ENCODE assay signal across 8 cellular contexts in genomic region chr5:147188200-147189108, GRCh38. TPM values are rescaled to one million over a fixed set of nuclear protein-coding genes. Genes with fewer than 3 reads are reported as not detected.
DNase-seq lines count a peak whose midpoint lies in the region; ATAC-seq and TF ChIP-seq lines count a peak whose summit lies in the region.

No MANE protein-coding gene starts in this region.

- H2BK120ac ChIP-seq in trophoblast cell (ENCODE audit: insufficient read depth, low read length, poor library complexity): no peak overlapping the region

- H4K91ac ChIP-seq in trophoblast cell (ENCODE audit: low read depth, low read length): no peak overlapping the region

- no peak overlapping the region for H3K27ac Mint-ChIP-seq in activated naive CD4-positive, alpha-beta T cell treated with anti-CD3 and anti-CD28 coated beads for 36 hours

- H3K9me3 Mint-ChIP-seq in activated naive CD4-positive, alpha-beta T cell treated with anti-CD3 and anti-CD28 coated beads for 36 hours: no peaks in the 10 kb centered on the region

- ATAC-seq in GM19468 (IDR thresholded peaks at IDR 0.05; ENCODE audit: extremely low read depth, unreplicated experiment) (peak; percentile 88), GM21737 (IDR thresholded peaks at IDR 0.05; ENCODE audit: unreplicated experiment) (no peak)

- intact Hi-C loops in activated naive CD4-positive, alpha-beta T cell treated with anti-CD3 and anti-CD28 coated beads for 36 hours (cut with micrococcal nuclease): loop anchor here (1.0 kb wide), 6 partner anchors 90 to 655 kb away; no protein-coding TSS in a partner anchor

- no peaks in the 10 kb centered on the region for H3K79me1 ChIP-seq in trophoblast cell (ENCODE audit: low read length)

- H2BK5ac ChIP-seq in trophoblast cell (ENCODE audit: low read depth, low read length, poor library complexity): no peak overlapping the region

- no peak overlapping the region for H3K27ac ChIP-seq in DOHH2 (ENCODE audit: low read depth, low read length)
- H3K27ac ChIP-seq in trophoblast cell (ENCODE audit: low read depth, low read length): no peak overlapping the region

- no peak overlapping the region for H3K18ac ChIP-seq in trophoblast cell (ENCODE audit: low read length)

- peaks cover 3% of the 10 kb centered on the region for H3K27me3 Mint-ChIP-seq in activated naive CD4-positive, alpha-beta T cell treated with anti-CD3 and anti-CD28 coated beads for 36 hours (ENCODE audit: low read depth)

- no peak overlapping the region for H3K4ac ChIP-seq in trophoblast cell (ENCODE audit: low read depth, low read length)

- no peaks in the 10 kb centered on the region for H3K79me2 ChIP-seq in DOHH2 (ENCODE audit: control insufficient read depth, low read length)
- no peaks in the 10 kb centered on the region for H3K79me2 ChIP-seq in trophoblast cell (ENCODE audit: control insufficient read depth, insufficient read depth, low read length, poor library complexity)

- H3K4me3 ChIP-seq in DOHH2 (ENCODE audit: low read length) (no peak overlapping the region), trophoblast cell (ENCODE audit: low read depth, low read length) (no peak overlapping the region)

- H3K4me3 Mint-ChIP-seq in activated naive CD4-positive, alpha-beta T cell treated with anti-CD3 and anti-CD28 coated beads for 36 hours: no peak overlapping the region

- H4K12ac ChIP-seq in trophoblast cell (ENCODE audit: low read depth, low read length): no peak overlapping the region

- no peak overlapping the region for H3K4me2 ChIP-seq in DOHH2 (ENCODE audit: low read length)
- no peak overlapping the region for H3K4me2 ChIP-seq in trophoblast cell (ENCODE audit: low read length)

- H2BK12ac ChIP-seq in trophoblast cell (ENCODE audit: low read length): no peak overlapping the region

- H3K27me3 ChIP-seq in DOHH2 (ENCODE audit: control insufficient read depth, low read length) (no peaks in the 10 kb centered on the region), trophoblast cell (ENCODE audit: insufficient read depth, low read length) (no peaks in the 10 kb centered on the region)

- no peaks in the 10 kb centered on the region for H3F3A ChIP-seq in DOHH2 (ENCODE audit: control insufficient read depth, insufficient read depth)

- no peaks in the 10 kb centered on the region for H3K9me2 ChIP-seq in DOHH2 (replicated peaks; ENCODE audit: control insufficient read depth, low read length)

- no peak overlapping the region for H3K9ac ChIP-seq in trophoblast cell (ENCODE audit: low read length)

- CTCF ChIA-PET in activated naive CD4-positive, alpha-beta T cell treated with anti-CD3 and anti-CD28 coated beads for 36 hours (lab: Charles Lee): interaction anchor here (0.7 to 2.7 kb wide), 30 partner anchors 8 to 656 kb away, joined by 3 to 20 read pairs (median 4); no protein-coding TSS in a partner anchor

- H4K8ac ChIP-seq in trophoblast cell (ENCODE audit: low read depth, low read length): no peak overlapping the region

- no peaks in the 10 kb centered on the region for H3K4me1 Mint-ChIP-seq in activated naive CD4-positive, alpha-beta T cell treated with anti-CD3 and anti-CD28 coated beads for 36 hours (ENCODE audit: low read depth)

- no CpG with 5 or more reads among the region's 20 CpGs for WGBS in trophoblast cell (ENCODE audit: extremely low coverage, insufficient coverage, insufficient read length)

- H3K36me3 ChIP-seq in DOHH2 (ENCODE audit: control insufficient read depth, low read length) (no peaks in the 10 kb centered on the region), trophoblast cell (ENCODE audit: control insufficient read depth in 1 of 2, insufficient read depth in 2 of 2, low read length in 2 of 2) (no peaks in the 10 kb centered on the region)

- peak overlapping the region; percentile 35 for H2AFZ ChIP-seq in trophoblast cell (ENCODE audit: insufficient read depth, low read length, poor library complexity)

- H3K36me3 Mint-ChIP-seq in activated naive CD4-positive, alpha-beta T cell treated with anti-CD3 and anti-CD28 coated beads for 36 hours (ENCODE audit: low read depth): no peaks in the 10 kb centered on the region

- no peaks in the 10 kb centered on the region for H4K20me1 ChIP-seq in DOHH2 (ENCODE audit: control insufficient read depth, insufficient read depth, low read depth, low read length)

- peak; percentile 18 for DNase-seq in HK-2 (ENCODE audit: unreplicated experiment)
- DNase-seq in NCI-H774 (lab: John Stamatoyannopoulos, UW): peak; percentile 74
- DNase-seq in activated naive CD4-positive, alpha-beta T cell treated with anti-CD3 and anti-CD28 coated beads for 36 hours: peak; percentile 61
- peak; percentile 36 for DNase-seq in germinal center (ENCODE audit: low spot score)
- peak; percentile 46 to 88 for DNase-seq in trophoblast cell

- no peaks in the 10 kb centered on the region for H3K4me1 ChIP-seq in DOHH2 (ENCODE audit: control insufficient read depth, low read length)
- H3K4me1 ChIP-seq in trophoblast cell (ENCODE audit: control insufficient read depth in 1 of 2, insufficient read depth in 2 of 2, low read length in 2 of 2): no peaks in the 10 kb centered on the region

- no peak overlapping the region for H3K23ac ChIP-seq in trophoblast cell (ENCODE audit: low read length)

- peak; percentile 75 for TF ChIP-seq CTCF in DOHH2 (IDR thresholded peaks at IDR 0.05; ENCODE audit: low read depth, low read length, poor library complexity, severe bottlenecking)

- H2AK5ac ChIP-seq in trophoblast cell (ENCODE audit: low read length): no peak overlapping the region

- no peaks in the 10 kb centered on the region for H3K9me3 ChIP-seq in DOHH2 (ENCODE audit: control insufficient read depth, insufficient read depth, low read length)
- no peaks in the 10 kb centered on the region for H3K9me3 ChIP-seq in trophoblast cell (ENCODE audit: insufficient read depth, low read depth, low read length)

- no peak overlapping the region for H3K14ac ChIP-seq in trophoblast cell (ENCODE audit: low read length)

RNA-seq across cellular contexts. Expression of gene STK32A, which starts 46.4 kb away (rescaled TPM):
- total RNA-seq in activated naive CD4-positive, alpha-beta T cell treated with anti-CD3 and anti-CD28 coated beads for 36 hours: not detected
- polyA plus RNA-seq in trophoblast cell (2013): 0.28 and 0.40 TPM in 2 replicates

Comparison
In these comparisons a context has a peak if more than half of its experiments do, and no peak if none do; other contexts are left out.
1. DNase-seq: peak in every context shown above with its lines; median percentile 74 in NCI-H774; 67 in trophoblast cell; 61 in activated naive CD4-positive, alpha-beta T cell treated with anti-CD3 and anti-CD28 coated beads for 36 hours; 36 in germinal center; 18 in HK-2.